In genomic region chr3:146252445-146252844, GRCh38 we compare ENCODE assay signal across 3 cellular contexts. TPM values are rescaled to one million over a fixed set of nuclear protein-coding genes. Genes with fewer than 3 reads are reported as not detected.
"Had no signal": no experiment of that assay in that cellular context is flagged by ENCODE, and none has a peak within 500 bp of the region (broad histone marks: within the 10 kb centered on the region; RNA-seq: fewer than 3 reads in every experiment).

No MANE protein-coding gene starts in this region.

RNA-seq across cellular contexts. Expression of gene PLSCR4, which starts 1.5 kb away (rescaled TPM):
- total RNA-seq: activated CD8-positive, alpha-beta memory T cell treated with anti-CD3 and anti-CD28 coated beads for 36 hours; activated T-helper 2 cell treated with anti-CD3 and anti-CD28 coated beads, Interferon-gamma antibody, Interleukin-2, Interleukin-4, amounts not matched to agents 10 μg/mL and 5 μg/mL and 100 μg/mL, durations not matched to agents 14 hours and 24 hours and 36 hours had no signal
- polyA plus RNA-seq: naive thymus-derived CD4-positive, alpha-beta T cell had no signal
